1 cellular context compared by ENCODE assay signal in the genomic region with DNA sequence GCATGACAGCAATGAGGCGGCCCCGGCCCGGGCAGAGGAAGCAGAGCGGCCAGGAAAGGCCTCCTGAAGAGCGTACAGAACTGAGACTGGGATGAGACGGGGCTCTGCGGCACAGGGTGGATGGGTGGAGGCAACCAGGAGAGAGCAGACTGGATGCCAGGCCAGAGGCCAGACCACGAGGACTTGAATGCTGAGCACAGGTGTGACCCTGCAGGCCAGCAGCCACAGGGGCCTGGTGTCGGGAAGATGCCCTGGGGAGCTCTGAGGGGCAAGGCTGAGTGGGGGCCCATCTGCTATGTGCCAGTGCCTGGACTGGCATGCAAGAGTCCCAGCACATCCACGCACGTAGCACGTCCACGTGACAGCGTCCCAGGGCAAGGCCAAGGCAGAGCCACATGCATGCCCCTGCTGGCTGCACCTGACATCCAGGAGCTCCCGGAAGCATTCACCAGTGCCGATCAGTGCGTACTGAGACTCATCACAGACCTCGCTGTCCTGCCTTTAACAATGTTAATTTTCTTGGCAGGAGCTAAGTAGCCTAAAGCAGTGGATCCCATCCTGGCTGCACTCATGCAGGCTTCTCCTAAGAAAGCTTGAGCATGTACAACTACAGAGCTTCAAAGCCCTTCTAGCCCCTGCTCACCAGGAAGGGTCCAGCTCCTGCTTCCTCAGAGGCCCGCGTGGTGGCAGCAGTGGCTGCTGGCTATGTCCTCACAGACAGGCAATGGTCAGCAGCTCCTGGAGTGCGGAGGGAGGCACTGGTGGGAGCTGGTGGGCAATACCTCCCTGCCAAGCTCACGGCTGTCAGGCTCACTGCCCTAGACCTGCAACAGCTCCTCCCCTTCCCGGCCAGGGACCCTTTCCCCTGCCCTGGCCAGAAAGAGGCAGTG.
TF ChIP-seq lines count a peak whose summit lies in the region.

No MANE protein-coding gene starts in this region.

TF ChIP-seq in HepG2, 621 proteins besides CTCF, POLR2A, EP300 and RAD21:
- TF ChIP-seq, protein P1, sequence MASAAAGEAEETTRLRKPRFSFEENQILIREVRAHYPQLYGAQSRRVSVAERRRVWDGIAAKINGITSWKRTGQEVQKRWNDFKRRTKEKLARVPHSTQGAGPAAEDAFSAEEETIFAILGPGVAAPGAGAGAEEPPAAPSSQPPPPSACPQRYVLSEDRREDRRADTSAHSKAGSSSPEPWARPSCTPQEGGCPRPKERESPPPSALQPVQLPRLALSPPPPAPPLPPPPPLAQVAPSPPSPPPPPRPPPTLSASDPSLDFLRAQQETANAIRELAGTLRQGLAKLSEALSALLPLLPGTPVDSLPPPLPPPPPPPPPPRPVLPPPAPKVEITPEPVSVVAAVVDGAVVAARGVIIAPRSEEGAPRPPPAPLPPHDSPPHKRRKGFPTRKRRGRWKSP (CRISPR knock-in tag; IDR thresholded peaks at IDR 0.05) = 0 out of 2 replicates have a peak, but pooled peaks have one; percentile 31
- TF ChIP-seq STAG1 (CRISPR knock-in tag; IDR thresholded peaks at IDR 0.05) (peak; percentile 67), YEATS4 (CRISPR knock-in tag; IDR thresholded peaks at IDR 0.05; ENCODE audit: borderline replicate concordance) (no peak), SMC3 (IDR thresholded peaks at IDR 0.05; ENCODE audit: low read length) (peak; percentile 26; the same call in 1 of the 2 replicates)
- TF ChIP-seq, protein P2, sequence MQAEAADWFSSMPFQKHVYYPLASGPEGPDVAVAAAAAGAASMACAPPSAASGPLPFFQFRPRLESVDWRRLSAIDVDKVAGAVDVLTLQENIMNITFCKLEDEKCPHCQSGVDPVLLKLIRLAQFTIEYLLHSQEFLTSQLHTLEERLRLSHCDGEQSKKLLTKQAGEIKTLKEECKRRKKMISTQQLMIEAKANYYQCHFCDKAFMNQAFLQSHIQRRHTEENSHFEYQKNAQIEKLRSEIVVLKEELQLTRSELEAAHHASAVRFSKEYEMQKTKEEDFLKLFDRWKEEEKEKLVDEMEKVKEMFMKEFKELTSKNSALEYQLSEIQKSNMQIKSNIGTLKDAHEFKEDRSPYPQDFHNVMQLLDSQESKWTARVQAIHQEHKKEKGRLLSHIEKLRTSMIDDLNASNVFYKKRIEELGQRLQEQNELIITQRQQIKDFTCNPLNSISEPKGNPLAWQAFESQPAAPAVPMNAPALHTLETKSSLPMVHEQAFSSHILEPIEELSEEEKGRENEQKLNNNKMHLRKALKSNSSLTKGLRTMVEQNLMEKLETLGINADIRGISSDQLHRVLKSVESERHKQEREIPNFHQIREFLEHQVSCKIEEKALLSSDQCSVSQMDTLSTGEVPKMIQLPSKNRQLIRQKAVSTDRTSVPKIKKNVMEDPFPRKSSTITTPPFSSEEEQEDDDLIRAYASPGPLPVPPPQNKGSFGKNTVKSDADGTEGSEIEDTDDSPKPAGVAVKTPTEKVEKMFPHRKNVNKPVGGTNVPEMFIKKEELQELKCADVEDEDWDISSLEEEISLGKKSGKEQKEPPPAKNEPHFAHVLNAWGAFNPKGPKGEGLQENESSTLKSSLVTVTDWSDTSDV (CRISPR knock-in tag; IDR thresholded peaks at IDR 0.05) = no peak
